Comparison of ENCODE assay signal across 18 cellular contexts in the genomic region with DNA sequence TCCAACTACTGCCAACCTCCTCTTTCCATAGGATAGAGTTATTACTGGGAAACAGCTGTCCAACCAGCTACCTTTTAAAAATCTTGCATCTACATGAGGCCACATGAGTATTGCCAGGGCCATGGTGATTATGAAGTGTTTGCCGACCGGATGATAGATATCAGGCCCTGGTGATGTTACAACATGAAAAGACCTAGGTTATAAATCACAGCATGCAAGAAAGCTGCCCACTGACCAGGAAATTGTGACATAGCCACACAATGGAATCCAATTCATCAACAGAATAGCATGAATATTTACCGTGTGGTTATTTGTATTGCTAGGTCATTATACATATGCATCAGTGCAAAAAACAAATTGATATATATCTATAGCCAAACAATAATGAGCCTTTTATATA.
"Had no signal": no experiment of that assay in that cellular context is flagged by ENCODE, and none has a peak within 500 bp of the region (broad histone marks: within the 10 kb centered on the region; RNA-seq: fewer than 3 reads in every experiment).

No MANE protein-coding gene starts in this region.

- H3K36me3 ChIP-seq: right atrium auricular region, tibial nerve had no signal

- H3K27ac ChIP-seq: coronary artery, right atrium auricular region, skin epidermis, tibial nerve had no signal

- H3K4me1 ChIP-seq: right atrium auricular region, tibial nerve had no signal

- H3K4me3 ChIP-seq: coronary artery, lung, right atrium auricular region, skin epidermis, tibial nerve had no signal

- FAIRE-seq: islet of Langerhans had no signal

- ATAC-seq: activated CD8-positive, alpha-beta T cell treated with anti-CD3 and anti-CD28 coated beads, Interleukin-2, amount 10 ng/mL, durations not matched to agents 7 days and 5 days; activated T-cell treated with anti-CD3 and anti-CD28 coated beads, Interleukin-2, amount 50 U/mL, for 4 hours; esophagus mucosa; T-cell had no signal

- H3K27me3 ChIP-seq: right atrium auricular region, tibial nerve had no signal

- DNase-seq: activated B cell treated with CpG ODN at 0.5 μM for 24 hours; activated CD4-positive, alpha-beta T cell treated with anti-CD3 and anti-CD28 coated beads for 48 hours; activated CD8-positive, alpha-beta T cell treated with anti-CD3 and anti-CD28 coated beads, Interleukin-2, amount 10 ng/mL, durations not matched to agents 7 days and 5 days; activated naive CD4-positive, alpha-beta T cell treated with anti-CD3 and anti-CD28 coated beads for 36 hours; activated T-cell treated with anti-CD3 and anti-CD28 coated beads, Interleukin-2, amount 50 U/mL, for 4 hours; anterior cingulate cortex; hippocampal formation; midbrain; nephron progenitor cell; nucleus accumbens; T-cell had no signal

- H3K9me3 ChIP-seq: right atrium auricular region, tibial nerve had no signal
